Comparison of ENCODE assay signal across 12 cellular contexts in genomic region chr2:37306024-37306423, GRCh38. TPM values are rescaled to one million over a fixed set of nuclear protein-coding genes. Genes with fewer than 3 reads are reported as not detected.
A peak's percentile ranks its signal among the peaks of the same experiment; 100 is the strongest.
DNase-seq lines count a peak whose midpoint lies in the region; ATAC-seq and TF ChIP-seq lines count a peak whose summit lies in the region.
"Had no signal": no experiment of that assay in that cellular context is flagged by ENCODE, and none has a peak within 500 bp of the region (broad histone marks: within the 10 kb centered on the region; RNA-seq: fewer than 3 reads in every experiment).

No MANE protein-coding gene starts in this region.

- no peaks in the 10 kb centered on the region for H3K4me1 ChIP-seq in colonic mucosa
- peaks cover 4 to 33% of the 10 kb centered on the region in 2 donors for H3K4me1 ChIP-seq in left lung

- no peak for TF ChIP-seq CTCF in colonic mucosa (IDR thresholded peaks at IDR 0.05)
- no peak for TF ChIP-seq CTCF in foreskin fibroblast (IDR thresholded peaks at IDR 0.05; ENCODE audit: low read depth, low read length)
- no peak for TF ChIP-seq CTCF in left lung (IDR thresholded peaks at IDR 0.05)

- no peak overlapping the region for H3K27ac ChIP-seq in colonic mucosa
- H3K27ac ChIP-seq in left lung: no peak overlapping the region

- no peak for ATAC-seq in left lung

- H3K36me3 ChIP-seq in colonic mucosa (no peaks in the 10 kb centered on the region), left lung (no peaks in the 10 kb centered on the region)

- H3K9me3 ChIP-seq in colonic mucosa (no peaks in the 10 kb centered on the region), left lung (no peaks in the 10 kb centered on the region)

- H3K4me3 ChIP-seq in colonic mucosa: no peak overlapping the region
- no peak overlapping the region for H3K4me3 ChIP-seq in foreskin fibroblast (ENCODE audit: low read depth in 1 of 2, low read length in 2 of 2)
- H3K4me3 ChIP-seq in left lung: no peak overlapping the region

- intact Hi-C loops in colonic mucosa (cut with DNase I): no loop called here
- intact Hi-C loops in left lung (cut with DNase I): no loop called here

- H3K27me3 ChIP-seq in colonic mucosa (no peaks in the 10 kb centered on the region), left lung (no peaks in the 10 kb centered on the region)

- no peak overlapping the region for H3K9ac ChIP-seq in colonic mucosa (ENCODE audit: low read depth in 2 of 2, low read length in 2 of 2)

- DNase-seq in COLO668 (lab: John Stamatoyannopoulos, UW; ENCODE audit: unreplicated experiment) (peak; percentile 21), NCI-H1092 (lab: John Stamatoyannopoulos, UW) (peak; percentile 11), NCI-H345 (lab: John Stamatoyannopoulos, UW) (peak; percentile 76), colonic mucosa (peak; percentile 50), foreskin fibroblast (no peak), HCEC 1CT (no peak), left lung (no peak)
- no peak for DNase-seq in activated CD4-positive, alpha-beta T cell treated with anti-CD3 and anti-CD28 coated beads, Interleukin-2, amount 50 U/mL, for 48 hours
- DNase-seq: DND-41; kidney; OCI-M1; stimulated activated CD8-positive, alpha-beta memory T cell treated with anti-CD3 and anti-CD28 coated beads, Interleukin-4, amount 100 ng/mL, for 48 hours had no signal

RNA-seq across cellular contexts. Expression of gene PRKD3, which starts 18.6 kb away (rescaled TPM):
- 10 to 100 TPM; 21.1 to 28.7 TPM for total RNA-seq in colonic mucosa
- total RNA-seq in left lung: 10 to 100 TPM; 36.2 to 43.7 TPM

RNA-seq across cellular contexts. Expression of gene QPCT, which starts 38.4 kb away (rescaled TPM):
- total RNA-seq in colonic mucosa: 10 to 100 TPM in 1 of 2 donors, 1 to 10 TPM in 1; 5.3 to 10.7 TPM
- 10 to 100 TPM; 11.5 to 16.6 TPM for total RNA-seq in left lung

Comparison
In these comparisons a context has a peak if more than half of its experiments do, and no peak if none do; other contexts are left out.
1. DNase-seq: peak in COLO668 (single experiment), NCI-H1092 (single experiment), NCI-H345 (single experiment) and colonic mucosa (single experiment); none in foreskin fibroblast (0 of 2), HCEC 1CT (single experiment), activated CD4-positive, alpha-beta T cell treated with anti-CD3 and anti-CD28 coated beads, Interleukin-2, amount 50 U/mL, for 48 hours (0 of 2) and left lung (0 of 2).